Comparison of ENCODE assay signal across 1 cellular context in genomic region chr16:77236063-77236511, GRCh38.
TF ChIP-seq lines count a peak whose summit lies in the region.

No MANE protein-coding gene starts in this region.

TF ChIP-seq in HepG2, 621 proteins besides CTCF, POLR2A, EP300 and RAD21 (continued from another document and continues in another):
- TF ChIP-seq HNF4G (IDR thresholded peaks at IDR 0.05; ENCODE audit: borderline replicate concordance, low read depth, low read length) = no peak
- TF ChIP-seq HNF4G (CRISPR knock-in tag; IDR thresholded peaks at IDR 0.05; ENCODE audit: borderline replicate concordance, low read depth) = no peak
- TF ChIP-seq, protein P1, sequence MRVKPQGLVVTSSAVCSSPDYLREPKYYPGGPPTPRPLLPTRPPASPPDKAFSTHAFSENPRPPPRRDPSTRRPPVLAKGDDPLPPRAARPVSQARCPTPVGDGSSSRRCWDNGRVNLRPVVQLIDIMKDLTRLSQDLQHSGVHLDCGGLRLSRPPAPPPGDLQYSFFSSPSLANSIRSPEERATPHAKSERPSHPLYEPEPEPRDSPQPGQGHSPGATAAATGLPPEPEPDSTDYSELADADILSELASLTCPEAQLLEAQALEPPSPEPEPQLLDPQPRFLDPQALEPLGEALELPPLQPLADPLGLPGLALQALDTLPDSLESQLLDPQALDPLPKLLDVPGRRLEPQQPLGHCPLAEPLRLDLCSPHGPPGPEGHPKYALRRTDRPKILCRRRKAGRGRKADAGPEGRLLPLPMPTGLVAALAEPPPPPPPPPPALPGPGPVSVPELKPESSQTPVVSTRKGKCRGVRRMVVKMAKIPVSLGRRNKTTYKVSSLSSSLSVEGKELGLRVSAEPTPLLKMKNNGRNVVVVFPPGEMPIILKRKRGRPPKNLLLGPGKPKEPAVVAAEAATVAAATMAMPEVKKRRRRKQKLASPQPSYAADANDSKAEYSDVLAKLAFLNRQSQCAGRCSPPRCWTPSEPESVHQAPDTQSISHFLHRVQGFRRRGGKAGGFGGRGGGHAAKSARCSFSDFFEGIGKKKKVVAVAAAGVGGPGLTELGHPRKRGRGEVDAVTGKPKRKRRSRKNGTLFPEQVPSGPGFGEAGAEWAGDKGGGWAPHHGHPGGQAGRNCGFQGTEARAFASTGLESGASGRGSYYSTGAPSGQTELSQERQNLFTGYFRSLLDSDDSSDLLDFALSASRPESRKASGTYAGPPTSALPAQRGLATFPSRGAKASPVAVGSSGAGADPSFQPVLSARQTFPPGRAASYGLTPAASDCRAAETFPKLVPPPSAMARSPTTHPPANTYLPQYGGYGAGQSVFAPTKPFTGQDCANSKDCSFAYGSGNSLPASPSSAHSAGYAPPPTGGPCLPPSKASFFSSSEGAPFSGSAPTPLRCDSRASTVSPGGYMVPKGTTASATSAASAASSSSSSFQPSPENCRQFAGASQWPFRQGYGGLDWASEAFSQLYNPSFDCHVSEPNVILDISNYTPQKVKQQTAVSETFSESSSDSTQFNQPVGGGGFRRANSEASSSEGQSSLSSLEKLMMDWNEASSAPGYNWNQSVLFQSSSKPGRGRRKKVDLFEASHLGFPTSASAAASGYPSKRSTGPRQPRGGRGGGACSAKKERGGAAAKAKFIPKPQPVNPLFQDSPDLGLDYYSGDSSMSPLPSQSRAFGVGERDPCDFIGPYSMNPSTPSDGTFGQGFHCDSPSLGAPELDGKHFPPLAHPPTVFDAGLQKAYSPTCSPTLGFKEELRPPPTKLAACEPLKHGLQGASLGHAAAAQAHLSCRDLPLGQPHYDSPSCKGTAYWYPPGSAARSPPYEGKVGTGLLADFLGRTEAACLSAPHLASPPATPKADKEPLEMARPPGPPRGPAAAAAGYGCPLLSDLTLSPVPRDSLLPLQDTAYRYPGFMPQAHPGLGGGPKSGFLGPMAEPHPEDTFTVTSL (CRISPR knock-in tag; IDR thresholded peaks at IDR 0.05; ENCODE audit: borderline replicate concordance) = no peak
- no peak for TF ChIP-seq ZNF547 (CRISPR knock-in tag; IDR thresholded peaks at IDR 0.05)
- peak; percentile 96 for TF ChIP-seq KDM3A (CRISPR knock-in tag; IDR thresholded peaks at IDR 0.05; ENCODE audit: low read depth)
- TF ChIP-seq SOX5 (CRISPR knock-in tag; IDR thresholded peaks at IDR 0.05; ENCODE audit: borderline replicate concordance) = 0 out of 2 replicates have a peak, but pooled peaks have one; percentile 19
- TF ChIP-seq CREBL2 (CRISPR knock-in tag; IDR thresholded peaks at IDR 0.05; ENCODE audit: borderline replicate concordance) = no peak
- TF ChIP-seq ATAD3A (CRISPR knock-in tag; IDR thresholded peaks at IDR 0.05) = no peak
- TF ChIP-seq SUZ12 (IDR thresholded peaks at IDR 0.05; ENCODE audit: low read depth, low read length) = no peak
- peak; percentile 56 for TF ChIP-seq CREB1 (IDR thresholded peaks at IDR 0.05)
- no peak; the same call in 1 of the 2 replicates for TF ChIP-seq CREB1 (CRISPR knock-in tag; IDR thresholded peaks at IDR 0.05)
- TF ChIP-seq ZNF597 (CRISPR knock-in tag; IDR thresholded peaks at IDR 0.05) = no peak
- TF ChIP-seq ZSCAN9 (CRISPR knock-in tag; IDR thresholded peaks at IDR 0.05; ENCODE audit: borderline replicate concordance) = no peak
- TF ChIP-seq HDAC2 (CRISPR knock-in tag; IDR thresholded peaks at IDR 0.05) = no peak
- 0 out of 2 replicates have a peak, but pooled peaks have one; percentile 34 for TF ChIP-seq POGZ (CRISPR knock-in tag; IDR thresholded peaks at IDR 0.05)
- TF ChIP-seq ZNF572 (CRISPR knock-in tag; IDR thresholded peaks at IDR 0.05) = peak; percentile 99
- peak; percentile 73 for TF ChIP-seq HOXA3 (CRISPR knock-in tag; IDR thresholded peaks at IDR 0.05)
- TF ChIP-seq CBX5 (CRISPR knock-in tag; IDR thresholded peaks at IDR 0.05; ENCODE audit: borderline replicate concordance) = peak; percentile 74; the same call in 1 of the 2 replicates
- TF ChIP-seq, protein P2, sequence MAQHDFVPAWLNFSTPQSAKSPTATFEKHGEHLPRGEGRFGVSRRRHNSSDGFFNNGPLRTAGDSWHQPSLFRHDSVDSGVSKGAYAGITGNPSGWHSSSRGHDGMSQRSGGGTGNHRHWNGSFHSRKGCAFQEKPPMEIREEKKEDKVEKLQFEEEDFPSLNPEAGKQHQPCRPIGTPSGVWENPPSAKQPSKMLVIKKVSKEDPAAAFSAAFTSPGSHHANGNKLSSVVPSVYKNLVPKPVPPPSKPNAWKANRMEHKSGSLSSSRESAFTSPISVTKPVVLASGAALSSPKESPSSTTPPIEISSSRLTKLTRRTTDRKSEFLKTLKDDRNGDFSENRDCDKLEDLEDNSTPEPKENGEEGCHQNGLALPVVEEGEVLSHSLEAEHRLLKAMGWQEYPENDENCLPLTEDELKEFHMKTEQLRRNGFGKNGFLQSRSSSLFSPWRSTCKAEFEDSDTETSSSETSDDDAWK (CRISPR knock-in tag; IDR thresholded peaks at IDR 0.05) = no peak
- TF ChIP-seq, protein P3, sequence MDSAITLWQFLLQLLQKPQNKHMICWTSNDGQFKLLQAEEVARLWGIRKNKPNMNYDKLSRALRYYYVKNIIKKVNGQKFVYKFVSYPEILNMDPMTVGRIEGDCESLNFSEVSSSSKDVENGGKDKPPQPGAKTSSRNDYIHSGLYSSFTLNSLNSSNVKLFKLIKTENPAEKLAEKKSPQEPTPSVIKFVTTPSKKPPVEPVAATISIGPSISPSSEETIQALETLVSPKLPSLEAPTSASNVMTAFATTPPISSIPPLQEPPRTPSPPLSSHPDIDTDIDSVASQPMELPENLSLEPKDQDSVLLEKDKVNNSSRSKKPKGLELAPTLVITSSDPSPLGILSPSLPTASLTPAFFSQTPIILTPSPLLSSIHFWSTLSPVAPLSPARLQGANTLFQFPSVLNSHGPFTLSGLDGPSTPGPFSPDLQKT (CRISPR knock-in tag; IDR thresholded peaks at IDR 0.05; ENCODE audit: borderline replicate concordance) = no peak
- no peak for TF ChIP-seq SNRNP70 (IDR thresholded peaks at IDR 0.05; ENCODE audit: low read depth, low read length)
- no peak for TF ChIP-seq TFAP4 (IDR thresholded peaks at IDR 0.05; ENCODE audit: borderline replicate concordance, low read depth)
- no peak for TF ChIP-seq ZNF18 (CRISPR knock-in tag; IDR thresholded peaks at IDR 0.05; ENCODE audit: insufficient replicate concordance)
- TF ChIP-seq, protein P4, sequence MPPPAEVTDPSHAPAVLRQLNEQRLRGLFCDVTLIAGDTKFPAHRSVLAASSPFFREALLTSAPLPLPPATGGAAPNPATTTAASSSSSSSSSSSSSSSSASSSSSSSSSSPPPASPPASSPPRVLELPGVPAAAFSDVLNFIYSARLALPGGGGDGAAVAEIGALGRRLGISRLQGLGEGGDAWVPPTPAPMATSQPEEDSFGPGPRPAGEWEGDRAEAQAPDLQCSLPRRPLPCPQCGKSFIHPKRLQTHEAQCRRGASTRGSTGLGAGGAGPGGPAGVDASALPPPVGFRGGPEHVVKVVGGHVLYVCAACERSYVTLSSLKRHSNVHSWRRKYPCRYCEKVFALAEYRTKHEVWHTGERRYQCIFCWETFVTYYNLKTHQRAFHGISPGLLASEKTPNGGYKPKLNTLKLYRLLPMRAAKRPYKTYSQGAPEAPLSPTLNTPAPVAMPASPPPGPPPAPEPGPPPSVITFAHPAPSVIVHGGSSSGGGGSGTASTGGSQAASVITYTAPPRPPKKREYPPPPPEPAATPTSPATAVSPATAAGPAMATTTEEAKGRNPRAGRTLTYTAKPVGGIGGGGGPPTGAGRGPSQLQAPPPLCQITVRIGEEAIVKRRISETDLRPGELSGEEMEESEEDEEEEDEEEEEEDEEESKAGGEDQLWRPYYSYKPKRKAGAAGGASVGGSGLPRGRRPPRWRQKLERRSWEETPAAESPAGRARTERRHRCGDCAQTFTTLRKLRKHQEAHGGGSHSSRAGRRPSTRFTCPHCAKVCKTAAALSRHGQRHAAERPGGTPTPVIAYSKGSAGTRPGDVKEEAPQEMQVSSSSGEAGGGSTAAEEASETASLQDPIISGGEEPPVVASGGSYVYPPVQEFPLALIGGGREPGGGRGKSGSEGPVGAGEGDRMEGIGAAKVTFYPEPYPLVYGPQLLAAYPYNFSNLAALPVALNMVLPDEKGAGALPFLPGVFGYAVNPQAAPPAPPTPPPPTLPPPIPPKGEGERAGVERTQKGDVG (CRISPR knock-in tag; IDR thresholded peaks at IDR 0.05; ENCODE audit: borderline replicate concordance) = no peak
- TF ChIP-seq GATAD1 (CRISPR knock-in tag; IDR thresholded peaks at IDR 0.05) = peak; percentile 43; the same call in 1 of the 2 replicates
- TF ChIP-seq ZNF180 (CRISPR knock-in tag; IDR thresholded peaks at IDR 0.05; ENCODE audit: borderline replicate concordance, low read depth) = no peak
- TF ChIP-seq ZNF124 (CRISPR knock-in tag; IDR thresholded peaks at IDR 0.05) = 0 out of 2 replicates have a peak, but pooled peaks have one; percentile 42
- TF ChIP-seq ZSCAN25 (CRISPR knock-in tag; IDR thresholded peaks at IDR 0.05) = peak; percentile 19; the same call in 1 of the 2 replicates
- no peak for TF ChIP-seq ZNF616 (CRISPR knock-in tag; IDR thresholded peaks at IDR 0.05; ENCODE audit: low read depth)
- no peak for TF ChIP-seq SNAPC4 (CRISPR knock-in tag; IDR thresholded peaks at IDR 0.05)
- TF ChIP-seq NFE2L2 (IDR thresholded peaks at IDR 0.05; ENCODE audit: low read length) = no peak
- TF ChIP-seq, protein P5, sequence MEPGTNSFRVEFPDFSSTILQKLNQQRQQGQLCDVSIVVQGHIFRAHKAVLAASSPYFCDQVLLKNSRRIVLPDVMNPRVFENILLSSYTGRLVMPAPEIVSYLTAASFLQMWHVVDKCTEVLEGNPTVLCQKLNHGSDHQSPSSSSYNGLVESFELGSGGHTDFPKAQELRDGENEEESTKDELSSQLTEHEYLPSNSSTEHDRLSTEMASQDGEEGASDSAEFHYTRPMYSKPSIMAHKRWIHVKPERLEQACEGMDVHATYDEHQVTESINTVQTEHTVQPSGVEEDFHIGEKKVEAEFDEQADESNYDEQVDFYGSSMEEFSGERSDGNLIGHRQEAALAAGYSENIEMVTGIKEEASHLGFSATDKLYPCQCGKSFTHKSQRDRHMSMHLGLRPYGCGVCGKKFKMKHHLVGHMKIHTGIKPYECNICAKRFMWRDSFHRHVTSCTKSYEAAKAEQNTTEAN (CRISPR knock-in tag; conservative IDR thresholded peaks at IDR 0.05) = no peak
- no peak for TF ChIP-seq DNMT1 (CRISPR knock-in tag; IDR thresholded peaks at IDR 0.05)
- peak; percentile 87; the same call in 1 of the 2 replicates for TF ChIP-seq THAP8 (CRISPR knock-in tag; IDR thresholded peaks at IDR 0.05; ENCODE audit: borderline replicate concordance)
- no peak for TF ChIP-seq ZNF629 (CRISPR knock-in tag; conservative IDR thresholded peaks at IDR 0.05)
